Comparison of ENCODE assay signal across 8 cellular contexts in the genomic region with DNA sequence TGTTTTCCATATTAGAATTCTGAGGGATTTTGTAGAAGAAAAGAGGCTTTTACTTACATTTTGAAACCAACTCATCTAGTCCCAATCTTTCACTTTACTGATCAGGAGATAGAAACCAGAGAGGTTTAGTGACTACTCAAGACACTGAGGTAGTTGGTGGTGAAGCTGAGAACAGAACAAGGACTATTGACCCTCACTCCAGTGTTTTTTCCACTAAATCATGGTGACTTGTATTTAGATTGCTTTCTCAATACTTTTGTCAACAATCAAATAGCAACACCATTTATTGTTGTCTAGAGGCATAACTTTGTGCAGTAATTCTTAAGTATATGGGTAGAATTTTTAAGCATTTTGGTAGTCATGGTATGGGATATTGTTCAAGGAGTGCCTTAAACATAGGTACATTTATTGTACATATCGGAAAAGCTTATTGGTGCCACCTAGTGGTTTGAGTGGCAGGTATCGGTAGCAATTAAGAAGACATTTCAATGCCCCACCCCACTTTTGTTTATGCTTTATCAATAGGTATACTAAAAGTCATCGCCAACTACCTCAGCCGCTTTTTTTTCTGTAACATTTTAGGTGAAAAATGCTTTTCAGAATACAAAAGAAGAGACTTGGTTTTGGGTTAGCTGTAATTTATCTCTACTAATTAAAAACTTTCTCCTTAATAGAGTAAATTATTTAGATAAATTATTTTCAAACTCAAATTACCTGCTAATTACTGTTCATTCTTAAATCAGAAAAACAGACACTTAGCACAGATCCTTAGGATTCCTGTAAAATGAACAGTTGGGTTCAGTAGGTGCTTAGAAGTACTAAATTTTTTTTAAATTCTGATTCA. TPM values are rescaled to one million over a fixed set of nuclear protein-coding genes. Genes with fewer than 3 reads are reported as not detected.
DNase-seq lines count a peak whose midpoint lies in the region; ATAC-seq and TF ChIP-seq lines count a peak whose summit lies in the region.

No MANE protein-coding gene starts in this region.

- no peaks in the 10 kb centered on the region for H3K27me3 Mint-ChIP-seq in GM23338 (ENCODE audit: insufficient read depth, low read depth, poor library complexity)
- no peaks in the 10 kb centered on the region for H3K27me3 Mint-ChIP-seq in chondrocyte (ENCODE audit: low read depth)
- no peaks in the 10 kb centered on the region for H3K27me3 Mint-ChIP-seq in memory B cell

- peak; percentile 19 for DNase-seq in stimulated activated CD4-positive, alpha-beta T cell treated with anti-CD3 and anti-CD28 coated beads, Interleukin-4, amount 100 ng/mL, for 24 hours
- DNase-seq in stimulated activated CD4-positive, alpha-beta T cell treated with anti-CD3 and anti-CD28 coated beads, Interleukin-4, amount 100 ng/mL, for 4 hours = no peak
- peak; percentile 76 for DNase-seq in GM23338 (ENCODE audit: low spot score)
- DNase-seq in Karpas-422 = peak; percentile 84
- DNase-seq in chondrocyte (ENCODE audit: low spot score) = no peak
- peak; percentile 30 to 54 for DNase-seq in memory B cell (ENCODE audit: low spot score in 2 of 2)

- H3K9me3 ChIP-seq in Karpas-422 (ENCODE audit: low read length) = no peaks in the 10 kb centered on the region
- H3K9me3 ChIP-seq in OCI-LY3 (ENCODE audit: insufficient read depth, low read length) = no peaks in the 10 kb centered on the region

- H3K36me3 Mint-ChIP-seq in GM23338 (ENCODE audit: low read depth) (no peaks in the 10 kb centered on the region), chondrocyte (ENCODE audit: low read depth) (no peaks in the 10 kb centered on the region), memory B cell (no peaks in the 10 kb centered on the region)

- H3K4me2 ChIP-seq in GM23338 (no peak overlapping the region), Karpas-422 (ENCODE audit: low read depth, low read length, poor library complexity, severe bottlenecking) (no peak overlapping the region), OCI-LY3 (ENCODE audit: low read length) (no peak overlapping the region)

- H3K4me3 Mint-ChIP-seq in GM23338 = no peak overlapping the region
- no peak overlapping the region for H3K4me3 Mint-ChIP-seq in chondrocyte (ENCODE audit: unreplicated experiment)
- no peak overlapping the region for H3K4me3 Mint-ChIP-seq in memory B cell

- TF ChIP-seq CTCF in GM23338 (conservative IDR thresholded peaks at IDR 0.05; ENCODE audit: low read depth in 2 of 2) = peak; percentile 80 to 95
- TF ChIP-seq CTCF in OCI-LY3 (IDR thresholded peaks at IDR 0.05; ENCODE audit: low read depth, low read length) = peak; percentile 80
- TF ChIP-seq CTCF in chondrocyte (IDR thresholded peaks at IDR 0.05) = peak; percentile 97

- no peaks in the 10 kb centered on the region for H3F3A ChIP-seq in GM23338 (replicated peaks; ENCODE audit: low read depth)

- H3K9me3 Mint-ChIP-seq in GM23338 (no peaks in the 10 kb centered on the region), chondrocyte (ENCODE audit: low read depth) (peaks cover 5% of the 10 kb centered on the region), memory B cell (no peaks in the 10 kb centered on the region)

- H3K36me3 ChIP-seq in GM23338 (ENCODE audit: insufficient read depth) (no peaks in the 10 kb centered on the region), Karpas-422 (ENCODE audit: insufficient read depth, low read length) (no peaks in the 10 kb centered on the region), OCI-LY3 (replicated peaks; ENCODE audit: low read depth, low read length) (no peaks in the 10 kb centered on the region)

- H3K9ac ChIP-seq in Karpas-422 (ENCODE audit: low read length) (no peak overlapping the region), OCI-LY3 (ENCODE audit: low read length) (no peak overlapping the region)

- peaks cover 8% of the 10 kb centered on the region; the same call in 2 of the 3 replicates for H3K4me1 Mint-ChIP-seq in GM23338
- peaks cover 8% of the 10 kb centered on the region for H3K4me1 Mint-ChIP-seq in chondrocyte (ENCODE audit: low read depth)
- no peaks in the 10 kb centered on the region for H3K4me1 Mint-ChIP-seq in memory B cell

- no peaks in the 10 kb centered on the region for H3K9me2 ChIP-seq in GM23338 (ENCODE audit: insufficient read depth)
- no peaks in the 10 kb centered on the region for H3K9me2 ChIP-seq in Karpas-422 (replicated peaks; ENCODE audit: insufficient read depth, low read length)

- H3K27ac Mint-ChIP-seq in GM23338 (no peak overlapping the region), chondrocyte (ENCODE audit: unreplicated experiment) (no peak overlapping the region), memory B cell (no peak overlapping the region)

- H3K27me3 ChIP-seq in GM23338 (ENCODE audit: insufficient read depth) = no peaks in the 10 kb centered on the region
- H3K27me3 ChIP-seq in Karpas-422 (ENCODE audit: low read length) = no peaks in the 10 kb centered on the region; the same call in 1 of the 2 replicates
- peaks cover 5% of the 10 kb centered on the region; the same call in 1 of the 2 replicates for H3K27me3 ChIP-seq in OCI-LY3 (ENCODE audit: low read depth, low read length)

- ATAC-seq in GM23338 (peak; percentile 66), memory B cell (ENCODE audit: low read depth) (peak; percentile 65), GM21786 (IDR thresholded peaks at IDR 0.05; ENCODE audit: unreplicated experiment) (no peak)

- H3K27ac ChIP-seq in GM23338 (ENCODE audit: low read depth) (no peak overlapping the region), Karpas-422 (ENCODE audit: low read length) (no peak overlapping the region), OCI-LY3 (ENCODE audit: low read length) (no peak overlapping the region)

- no peaks in the 10 kb centered on the region for H4K20me1 ChIP-seq in GM23338 (replicated peaks; ENCODE audit: insufficient read depth)
- no peaks in the 10 kb centered on the region for H4K20me1 ChIP-seq in Karpas-422 (ENCODE audit: insufficient read depth, low read depth, low read length)
- no peaks in the 10 kb centered on the region for H4K20me1 ChIP-seq in OCI-LY3 (ENCODE audit: insufficient read depth, low read length)

- H3K4me3 ChIP-seq in GM23338 (no peak overlapping the region), Karpas-422 (ENCODE audit: low read length) (no peak overlapping the region), OCI-LY3 (ENCODE audit: low read length) (no peak overlapping the region)

- no peaks in the 10 kb centered on the region; the same call in 1 of the 2 replicates for H3K4me1 ChIP-seq in GM23338 (ENCODE audit: insufficient read depth)
- no peaks in the 10 kb centered on the region for H3K4me1 ChIP-seq in Karpas-422 (ENCODE audit: low read length)
- no peaks in the 10 kb centered on the region for H3K4me1 ChIP-seq in OCI-LY3 (ENCODE audit: low read length)

- no peaks in the 10 kb centered on the region for H3K79me2 ChIP-seq in GM23338 (replicated peaks; ENCODE audit: insufficient read depth)
- no peaks in the 10 kb centered on the region for H3K79me2 ChIP-seq in Karpas-422 (ENCODE audit: low read length)
- H3K79me2 ChIP-seq in OCI-LY3 (ENCODE audit: low read length) = no peaks in the 10 kb centered on the region

- no peak overlapping the region for H2AFZ ChIP-seq in GM23338
- no peak overlapping the region for H2AFZ ChIP-seq in Karpas-422 (ENCODE audit: low read length)
- no peak overlapping the region for H2AFZ ChIP-seq in OCI-LY3 (ENCODE audit: low read depth, low read length)

RNA-seq across cellular contexts. Expression of a gene that starts 47.3 kb away (rescaled TPM):
- 159 and 180 TPM in 2 replicates for total RNA-seq in GM23338 (2014; rRNA removed; shearing (Covaris generic))
- 136 and 149 TPM in 2 replicates for polyA plus RNA-seq in GM23338 (2016; fragmentation: Nextera tagmentation; extraction: Ambion mirVana)
- total RNA-seq in Karpas-422 (2014; rRNA removed; shearing (Covaris generic); ENCODE audit: low replicate concordance) = 83.2 and 184 TPM in 2 replicates
- 127 to 157 TPM (median 137 TPM) in 3 replicates for total RNA-seq in chondrocyte

Comparison
In these comparisons a context has a peak if more than half of its experiments do, and no peak if none do; other contexts are left out.
1. DNase-seq: peak in stimulated activated CD4-positive, alpha-beta T cell treated with anti-CD3 and anti-CD28 coated beads, Interleukin-4, amount 100 ng/mL, for 24 hours (single experiment), GM23338 (single experiment), Karpas-422 (single experiment) and memory B cell (2 of 2); none in stimulated activated CD4-positive, alpha-beta T cell treated with anti-CD3 and anti-CD28 coated beads, Interleukin-4, amount 100 ng/mL, for 4 hours (0 of 2) and chondrocyte (single experiment).
2. Peak in every context shown above with its lines, with median percentiles within 50 percentile points of each other: CTCF ChIP-seq.